In genomic region chr2:46849741-46850474, GRCh38 we compare ENCODE assay signal across 8 cellular contexts.
DNase-seq lines count a peak whose midpoint lies in the region; ATAC-seq and TF ChIP-seq lines count a peak whose summit lies in the region.

No MANE protein-coding gene starts in this region.

- H3K36me3 ChIP-seq in adrenal gland (replicated peaks in 1 of 2) (no peaks in the 10 kb centered on the region), heart left ventricle (no peaks in the 10 kb centered on the region)

- WGBS in adrenal gland, 4 donors: 17 to 24% (median 19%) methylated on average over 10 to 11 of the region's 11 CpGs
- WGBS in heart left ventricle, 4 donors: 26 to 37% (median 29%) methylated on average over 11 of the region's 11 CpGs

- ATAC-seq in heart left ventricle: peak in 3 of 4 donors; percentile 4 to 51 (median 29)
- ATAC-seq in GM21576 (IDR thresholded peaks at IDR 0.05; ENCODE audit: unreplicated experiment): no peak
- ATAC-seq in sciatic nerve: no peak

- TF ChIP-seq CTCF in adrenal gland (IDR thresholded peaks at IDR 0.05) (no peak), heart left ventricle (IDR thresholded peaks at IDR 0.05) (no peak)

- H3K4me1 ChIP-seq in adrenal gland (replicated peaks in 1 of 2) (peaks cover 68 to 84% of the 10 kb centered on the region in 2 donors), heart left ventricle (peaks cover 32 to 76% (median 67%) of the 10 kb centered on the region in 12 donors)

- TF ChIP-seq POLR2A in adrenal gland (IDR thresholded peaks at IDR 0.05): peak in 1 of 2 donors; percentile 33
- no peak for TF ChIP-seq POLR2A in heart left ventricle (IDR thresholded peaks at IDR 0.05)

- H3K9me3 ChIP-seq in adrenal gland (replicated peaks in 1 of 3): no peaks in the 10 kb centered on the region
- peaks cover 0 to 10% (median 0%) of the 10 kb centered on the region in 12 donors for H3K9me3 ChIP-seq in heart left ventricle

- H3K4me3 ChIP-seq in adrenal gland (no peak overlapping the region), heart left ventricle (no peak overlapping the region)

- intact Hi-C loops in adrenal gland (cut with DNase I): no loop called here
- intact Hi-C loops in heart left ventricle (cut with DNase I): loop anchor here in 5 of 10 donors (5.0 kb wide), 1 partner anchor 38 kb away; no protein-coding TSS in a partner anchor
- intact Hi-C loops in sciatic nerve (cut with DNase I): no loop called here

- H3K27ac ChIP-seq in adrenal gland (peak overlapping the region; percentile 88 to 95 (median 89)), heart left ventricle (peak overlapping the region; percentile 54 to 98 (median 92))

- H3K27me3 ChIP-seq in adrenal gland: no peaks in the 10 kb centered on the region
- H3K27me3 ChIP-seq in heart left ventricle: no peaks in the 10 kb centered on the region

- peak; percentile 70 for DNase-seq in DMS79 (lab: John Stamatoyannopoulos, UW)
- peak; percentile 49 to 88 (median 83) for DNase-seq in adrenal gland
- peak; percentile 71 to 91 (median 77) for DNase-seq in heart left ventricle
- peak; percentile 41 for DNase-seq in retina
- no peak for DNase-seq in sciatic nerve (ENCODE audit: low spot score)
- no peak for DNase-seq in ecto neural progenitor cell (ENCODE audit: low spot score)
- no peak for DNase-seq in NCI-H82 (lab: John Stamatoyannopoulos, UW)

Comparison
In these comparisons a context has a peak if more than half of its experiments do, and no peak if none do; other contexts are left out.
1. DNase-seq: peak in DMS79 (single experiment), adrenal gland (7 of 7), heart left ventricle (5 of 5) and retina (single experiment); none in sciatic nerve (single experiment), ecto neural progenitor cell (single experiment) and NCI-H82 (single experiment).
2. ATAC-seq: peak in heart left ventricle (3 of 4); none in GM21576 (single experiment) and sciatic nerve (single experiment).